In genomic region chr4:81595798-81596610, GRCh38 we compare ENCODE assay signal across 23 cellular contexts.
DNase-seq lines count a peak whose midpoint lies in the region; ATAC-seq and TF ChIP-seq lines count a peak whose summit lies in the region.
"Had no signal": no experiment of that assay in that cellular context is flagged by ENCODE, and none has a peak within 500 bp of the region (broad histone marks: within the 10 kb centered on the region; RNA-seq: fewer than 3 reads in every experiment).

No MANE protein-coding gene starts in this region.

- POLR2A ChIA-PET in OCI-LY7 (lab: Charles Lee): interaction anchor here (0.6 to 1.6 kb wide), 4 partner anchors 24 to 1345 kb away, joined by 3 to 5 read pairs (median 4); partner anchors contain the start of gene RASGEF1B
- POLR2A ChIA-PET in activated CD4-positive, alpha-beta memory T cell treated with anti-CD3 and anti-CD28 coated beads for 36 hours (lab: Charles Lee): interaction anchor here (0.6 kb wide), 1 partner anchor 44 kb away, joined by 4 read pairs; no protein-coding TSS in a partner anchor
- POLR2A ChIA-PET in CD8-positive, alpha-beta T cell (lab: Charles Lee): interaction anchor here (0.6 to 1.0 kb wide), 2 partner anchors 14 to 17 kb away, joined by 3 to 4 read pairs; no protein-coding TSS in a partner anchor

- H3K4me3 ChIP-seq in OCI-LY7 (ENCODE audit: low read depth, low read length, poor library complexity, severe bottlenecking) (no peak overlapping the region), dorsolateral prefrontal cortex (no peak overlapping the region)
- H3K4me3 ChIP-seq in CD8-positive, alpha-beta T cell (ENCODE audit: low read depth, low read length): no peak overlapping the region
- H3K4me3 ChIP-seq: GM23248, SJSA1 had no signal

- no peaks in the 10 kb centered on the region for H3K36me3 Mint-ChIP-seq in stimulated activated effector memory CD8-positive, alpha-beta T cell treated with anti-CD3 and anti-CD28 coated beads, Interleukin-12 subunit alpha, Interleukin-12 subunit beta, amount 100 ng/mL, for 72 hours
- no peaks in the 10 kb centered on the region for H3K36me3 Mint-ChIP-seq in activated CD4-positive, alpha-beta memory T cell treated with anti-CD3 and anti-CD28 coated beads for 36 hours
- no peaks in the 10 kb centered on the region for H3K36me3 Mint-ChIP-seq in CD8-positive, alpha-beta T cell
- H3K36me3 Mint-ChIP-seq: CD8-positive, alpha-beta memory T cell had no signal

- peaks cover 16% of the 10 kb centered on the region; the same call in 1 of the 2 replicates for H3K9me3 ChIP-seq in OCI-LY7 (ENCODE audit: low read length)
- H3K9me3 ChIP-seq in CD8-positive, alpha-beta T cell (ENCODE audit: low read length): no peaks in the 10 kb centered on the region
- H3K9me3 ChIP-seq: SJSA1 had no signal

- DNase-seq in stimulated activated naive CD8-positive, alpha-beta T cell treated with anti-CD3 and anti-CD28 coated beads, Interleukin-15, Interleukin-2, amounts not matched to agents 100 U/mL and 50 U/mL, for 24 hours: no peak
- DNase-seq in stimulated activated naive CD8-positive, alpha-beta T cell treated with anti-CD3 and anti-CD28 coated beads, Interleukin-15, amount 100 ng/mL, for 72 hours: no peak
- DNase-seq in OCI-LY7 (ENCODE audit: low spot score) (no peak), kidney glomerular epithelial cell (lab: John Stamatoyannopoulos, UW) (peak; percentile 44), dorsolateral prefrontal cortex (no peak)
- no peak for DNase-seq in stimulated activated effector memory CD8-positive, alpha-beta T cell treated with anti-CD3 and anti-CD28 coated beads, Interleukin-12 subunit alpha, Interleukin-12 subunit beta, amount 100 ng/mL, for 72 hours (ENCODE audit: low spot score in 2 of 2)
- no peak for DNase-seq in activated CD4-positive, alpha-beta memory T cell treated with anti-CD3 and anti-CD28 coated beads for 36 hours
- no peak for DNase-seq in CD8-positive, alpha-beta T cell
- DNase-seq: Calu3; CD8-positive, alpha-beta memory T cell; DMS79 treated with DMSO at 0.1 percent for 48 hours; GM23248; H7; NCI-H1105 treated with DMSO at 0.1 percent for 48 hours; NCI-H2029; NCI-H446 treated with DMSO at 0.1 percent for 48 hours; NCI-H526; NCI-H82; Right ventricle myocardium superior; RPMI8226 had no signal

- no peak overlapping the region for H3K4me3 Mint-ChIP-seq in stimulated activated naive CD8-positive, alpha-beta T cell treated with anti-CD3 and anti-CD28 coated beads, Interleukin-15, amount 100 ng/mL, for 72 hours
- H3K4me3 Mint-ChIP-seq in stimulated activated effector memory CD8-positive, alpha-beta T cell treated with anti-CD3 and anti-CD28 coated beads, Interleukin-12 subunit alpha, Interleukin-12 subunit beta, amount 100 ng/mL, for 72 hours: no peak overlapping the region
- no peak overlapping the region for H3K4me3 Mint-ChIP-seq in activated CD4-positive, alpha-beta memory T cell treated with anti-CD3 and anti-CD28 coated beads for 36 hours
- no peak overlapping the region for H3K4me3 Mint-ChIP-seq in CD8-positive, alpha-beta T cell
- H3K4me3 Mint-ChIP-seq: B cell; CD8-positive, alpha-beta memory T cell had no signal

- no peaks in the 10 kb centered on the region for H3K79me2 ChIP-seq in OCI-LY7 (ENCODE audit: insufficient read depth, low read depth, low read length)

- H3K27me3 ChIP-seq in dorsolateral prefrontal cortex: peaks cover 0 to 5% (median 0%) of the 10 kb centered on the region in 45 donors
- H3K27me3 ChIP-seq in CD8-positive, alpha-beta T cell (ENCODE audit: insufficient read depth, low read length): no peaks in the 10 kb centered on the region
- H3K27me3 ChIP-seq: SJSA1 had no signal

- no peak overlapping the region for H3K4me2 ChIP-seq in OCI-LY7 (ENCODE audit: low read length)

- no peaks in the 10 kb centered on the region; the same call in 1 of the 2 replicates for H3K36me3 ChIP-seq in OCI-LY7 (ENCODE audit: insufficient read depth, low read length)
- no peaks in the 10 kb centered on the region for H3K36me3 ChIP-seq in CD8-positive, alpha-beta T cell (ENCODE audit: insufficient read depth, low read length)
- H3K36me3 ChIP-seq: SJSA1 had no signal

- peaks cover 0 to 7% of the 10 kb centered on the region in 2 donors for H3K9me3 Mint-ChIP-seq in stimulated activated naive CD8-positive, alpha-beta T cell treated with anti-CD3 and anti-CD28 coated beads, Interleukin-15, amount 100 ng/mL, for 72 hours
- H3K9me3 Mint-ChIP-seq in stimulated activated effector memory CD8-positive, alpha-beta T cell treated with anti-CD3 and anti-CD28 coated beads, Interleukin-12 subunit alpha, Interleukin-12 subunit beta, amount 100 ng/mL, for 72 hours: no peaks in the 10 kb centered on the region
- peaks cover 2% of the 10 kb centered on the region for H3K9me3 Mint-ChIP-seq in activated CD4-positive, alpha-beta memory T cell treated with anti-CD3 and anti-CD28 coated beads for 36 hours
- H3K9me3 Mint-ChIP-seq in CD8-positive, alpha-beta T cell: no peaks in the 10 kb centered on the region

- no TSS peak for BruUV-seq in OCI-LY7 (replicated peaks; lab: Mats Ljungman, UMichigan)

- no peaks in the 10 kb centered on the region for H4K20me1 ChIP-seq in OCI-LY7 (ENCODE audit: insufficient read depth, low read length)

- intact Hi-C loops in OCI-LY7 (cut with micrococcal nuclease; ENCODE audit: unreplicated experiment) (no loop called here), dorsolateral prefrontal cortex (cut with DNase I) (no loop called here)
- intact Hi-C loops in activated CD4-positive, alpha-beta memory T cell treated with anti-CD3 and anti-CD28 coated beads for 36 hours (cut with micrococcal nuclease): no loop called here
- intact Hi-C loops in CD8-positive, alpha-beta T cell (cut with DNase I, micrococcal nuclease): loop anchor here in 1 of 2 experiments (5.0 kb wide), 1 partner anchor 129 kb away; no protein-coding TSS in a partner anchor

- peaks cover 14% of the 10 kb centered on the region for H3K4me1 ChIP-seq in OCI-LY7 (ENCODE audit: insufficient read depth, low read length, poor library complexity, severe bottlenecking)
- H3K4me1 ChIP-seq in CD8-positive, alpha-beta T cell (ENCODE audit: insufficient read depth, low read length): no peaks in the 10 kb centered on the region
- H3K4me1 ChIP-seq: SJSA1 had no signal

- no peak for TF ChIP-seq CTCF in OCI-LY7 (conservative IDR thresholded peaks at IDR 0.05; ENCODE audit: low read length)
- TF ChIP-seq CTCF in dorsolateral prefrontal cortex (IDR thresholded peaks at IDR 0.05 in 54 of 56, conservative IDR thresholded peaks at IDR 0.05 in 2 of 56; ENCODE audit: low read depth in 1 of 56, partially characterized antibody in 56 of 56): no peak
- no peak for TF ChIP-seq CTCF in CD8-positive, alpha-beta T cell (IDR thresholded peaks at IDR 0.05)

- ATAC-seq in stimulated activated naive CD8-positive, alpha-beta T cell treated with anti-CD3 and anti-CD28 coated beads, Interleukin-15, Interleukin-2, amounts not matched to agents 100 U/mL and 50 U/mL, for 24 hours: peak; percentile 73
- ATAC-seq in stimulated activated naive CD8-positive, alpha-beta T cell treated with anti-CD3 and anti-CD28 coated beads, Interleukin-15, amount 100 ng/mL, for 72 hours: no peak
- ATAC-seq in stimulated activated effector memory CD8-positive, alpha-beta T cell treated with anti-CD3 and anti-CD28 coated beads, Interleukin-12 subunit alpha, Interleukin-12 subunit beta, amount 100 ng/mL, for 72 hours: peak; percentile 37
- ATAC-seq in CD8-positive, alpha-beta T cell: no peak

- H3K4me1 Mint-ChIP-seq in stimulated activated naive CD8-positive, alpha-beta T cell treated with anti-CD3 and anti-CD28 coated beads, Interleukin-15, amount 100 ng/mL, for 72 hours: no peaks in the 10 kb centered on the region
- no peaks in the 10 kb centered on the region for H3K4me1 Mint-ChIP-seq in stimulated activated effector memory CD8-positive, alpha-beta T cell treated with anti-CD3 and anti-CD28 coated beads, Interleukin-12 subunit alpha, Interleukin-12 subunit beta, amount 100 ng/mL, for 72 hours
- H3K4me1 Mint-ChIP-seq in activated CD4-positive, alpha-beta memory T cell treated with anti-CD3 and anti-CD28 coated beads for 36 hours (ENCODE audit: low read depth): peaks cover 5% of the 10 kb centered on the region
- H3K4me1 Mint-ChIP-seq in CD8-positive, alpha-beta T cell (ENCODE audit: low read depth): peaks cover 2% of the 10 kb centered on the region

- no peaks in the 10 kb centered on the region for H3K27me3 Mint-ChIP-seq in stimulated activated naive CD8-positive, alpha-beta T cell treated with anti-CD3 and anti-CD28 coated beads, Interleukin-15, amount 100 ng/mL, for 72 hours
- H3K27me3 Mint-ChIP-seq in activated CD4-positive, alpha-beta memory T cell treated with anti-CD3 and anti-CD28 coated beads for 36 hours: peaks cover 4% of the 10 kb centered on the region
- no peaks in the 10 kb centered on the region for H3K27me3 Mint-ChIP-seq in CD8-positive, alpha-beta T cell (ENCODE audit: low read depth)
- H3K27me3 Mint-ChIP-seq: B cell had no signal

- peak overlapping the region; percentile 53; the same call in 1 of the 2 replicates for H2AFZ ChIP-seq in OCI-LY7 (ENCODE audit: low read length)
- H2AFZ ChIP-seq: GM23248 had no signal

- H3K27ac ChIP-seq in OCI-LY7 (ENCODE audit: low read depth, low read length, poor library complexity, severe bottlenecking): no peak overlapping the region
- no peak overlapping the region for H3K27ac ChIP-seq in dorsolateral prefrontal cortex
- no peak overlapping the region for H3K27ac ChIP-seq in CD8-positive, alpha-beta T cell (ENCODE audit: low read depth, low read length)
- H3K27ac ChIP-seq: C4-2B, GM23248, SJSA1 had no signal

- CTCF ChIA-PET in OCI-LY7 (lab: Charles Lee; ENCODE audit: unreplicated experiment): interaction anchor here (0.6 kb wide), 1 partner anchor 197 kb away, joined by 3 read pairs; no protein-coding TSS in a partner anchor
- CTCF ChIA-PET in activated CD4-positive, alpha-beta memory T cell treated with anti-CD3 and anti-CD28 coated beads for 36 hours (lab: Charles Lee): interaction anchor here (1.6 kb wide), 1 partner anchor 129 kb away, joined by 7 read pairs; no protein-coding TSS in a partner anchor
- CTCF ChIA-PET in CD8-positive, alpha-beta T cell (lab: Charles Lee): interaction anchor here (0.6 to 2.2 kb wide), 2 partner anchors 129 to 130 kb away, joined by 3 to 8 read pairs; no protein-coding TSS in a partner anchor

- H3K9me2 ChIP-seq in OCI-LY7 (ENCODE audit: insufficient read depth, low read length): no peaks in the 10 kb centered on the region

- no peak overlapping the region for H3K27ac Mint-ChIP-seq in stimulated activated naive CD8-positive, alpha-beta T cell treated with anti-CD3 and anti-CD28 coated beads, Interleukin-15, amount 100 ng/mL, for 72 hours
- H3K27ac Mint-ChIP-seq in stimulated activated effector memory CD8-positive, alpha-beta T cell treated with anti-CD3 and anti-CD28 coated beads, Interleukin-12 subunit alpha, Interleukin-12 subunit beta, amount 100 ng/mL, for 72 hours: no peak overlapping the region
- no peak overlapping the region for H3K27ac Mint-ChIP-seq in activated CD4-positive, alpha-beta memory T cell treated with anti-CD3 and anti-CD28 coated beads for 36 hours
- H3K27ac Mint-ChIP-seq in CD8-positive, alpha-beta T cell: no peak overlapping the region
- H3K27ac Mint-ChIP-seq: B cell; CD8-positive, alpha-beta memory T cell had no signal

Comparison
In these comparisons a context has a peak if more than half of its experiments do, and no peak if none do; other contexts are left out.
1. ATAC-seq: peak in stimulated activated naive CD8-positive, alpha-beta T cell treated with anti-CD3 and anti-CD28 coated beads, Interleukin-15, Interleukin-2, amounts not matched to agents 100 U/mL and 50 U/mL, for 24 hours (single experiment) and stimulated activated effector memory CD8-positive, alpha-beta T cell treated with anti-CD3 and anti-CD28 coated beads, Interleukin-12 subunit alpha, Interleukin-12 subunit beta, amount 100 ng/mL, for 72 hours (single experiment); none in stimulated activated naive CD8-positive, alpha-beta T cell treated with anti-CD3 and anti-CD28 coated beads, Interleukin-15, amount 100 ng/mL, for 72 hours (single experiment) and CD8-positive, alpha-beta T cell (single experiment).